In genomic region chr10:60742512-60742911, GRCh38 we compare ENCODE assay signal across 1 cellular context.
TF ChIP-seq lines count a peak whose summit lies in the region.

No MANE protein-coding gene starts in this region.

TF ChIP-seq in GM12878, 131 proteins besides CTCF, POLR2A, EP300 and RAD21:
- TF ChIP-seq SRF (IDR thresholded peaks at IDR 0.05; ENCODE audit: low read depth in 2 of 2, low read length in 2 of 2) (no peak), POLR2AphosphoS2 (IDR thresholded peaks at IDR 0.05; ENCODE audit: low read depth, low read length) (no peak), SMAD1 (IDR thresholded peaks at IDR 0.05; ENCODE audit: low read depth, partially characterized antibody) (no peak), PAX5 (IDR thresholded peaks at IDR 0.05; ENCODE audit: borderline replicate concordance, low read depth, low read length) (no peak), ETV6 (conservative IDR thresholded peaks at IDR 0.05 in 1 of 2, IDR thresholded peaks at IDR 0.05 in 1 of 2; ENCODE audit: borderline replicate concordance in 1 of 2, low read depth in 1 of 2) (no peak), ZNF207 (IDR thresholded peaks at IDR 0.05; ENCODE audit: borderline replicate concordance) (no peak), IKZF1 (conservative IDR thresholded peaks at IDR 0.05) (no peak), ZNF217 (IDR thresholded peaks at IDR 0.05) (no peak), MTA2 (IDR thresholded peaks at IDR 0.05; ENCODE audit: low read depth) (no peak), CREM (IDR thresholded peaks at IDR 0.05; ENCODE audit: low read depth) (no peak), KDM1A (IDR thresholded peaks at IDR 0.05; ENCODE audit: borderline replicate concordance) (no peak)
- TF ChIP-seq, protein P1, sequence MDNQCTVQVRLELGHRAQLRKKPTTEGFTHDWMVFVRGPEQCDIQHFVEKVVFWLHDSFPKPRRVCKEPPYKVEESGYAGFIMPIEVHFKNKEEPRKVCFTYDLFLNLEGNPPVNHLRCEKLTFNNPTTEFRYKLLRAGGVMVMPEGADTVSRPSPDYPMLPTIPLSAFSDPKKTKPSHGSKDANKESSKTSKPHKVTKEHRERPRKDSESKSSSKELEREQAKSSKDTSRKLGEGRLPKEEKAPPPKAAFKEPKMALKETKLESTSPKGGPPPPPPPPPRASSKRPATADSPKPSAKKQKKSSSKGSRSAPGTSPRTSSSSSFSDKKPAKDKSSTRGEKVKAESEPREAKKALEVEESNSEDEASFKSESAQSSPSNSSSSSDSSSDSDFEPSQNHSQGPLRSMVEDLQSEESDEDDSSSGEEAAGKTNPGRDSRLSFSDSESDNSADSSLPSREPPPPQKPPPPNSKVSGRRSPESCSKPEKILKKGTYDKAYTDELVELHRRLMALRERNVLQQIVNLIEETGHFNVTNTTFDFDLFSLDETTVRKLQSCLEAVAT (IDR thresholded peaks at IDR 0.05), result no peak
